ENCODE assay signal across 20 cellular contexts in the genomic region with DNA sequence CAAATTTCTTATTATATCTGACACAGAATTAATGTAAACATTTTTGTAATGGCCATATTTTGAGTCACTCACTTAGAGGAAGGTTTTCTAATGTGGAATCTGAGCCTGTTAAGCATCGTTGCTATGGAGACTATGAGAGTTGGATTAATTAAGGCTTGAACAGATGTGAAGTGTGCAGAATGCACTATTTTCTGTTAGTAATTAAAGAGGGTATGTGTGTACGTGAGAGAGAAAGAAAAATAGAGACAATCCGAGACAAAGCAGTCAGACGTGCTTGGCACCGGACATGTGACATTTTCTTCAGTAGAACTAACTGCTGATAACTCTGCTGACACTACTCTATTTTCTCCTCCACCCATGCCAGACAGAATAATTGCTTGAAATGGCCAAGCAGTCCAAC.
A peak's percentile ranks its signal among the peaks of the same experiment; 100 is the strongest.
DNase-seq lines count a peak whose midpoint lies in the region; ATAC-seq and TF ChIP-seq lines count a peak whose summit lies in the region.
"Had no signal": no experiment of that assay in that cellular context is flagged by ENCODE, and none has a peak within 500 bp of the region (broad histone marks: within the 10 kb centered on the region; RNA-seq: fewer than 3 reads in every experiment).

No MANE protein-coding gene starts in this region.

- H3K4me1 Mint-ChIP-seq in naive thymus-derived CD4-positive, alpha-beta T cell: no peaks in the 10 kb centered on the region
- H3K4me1 Mint-ChIP-seq: B cell had no signal

- no peaks in the 10 kb centered on the region for H3K27me3 ChIP-seq in adipocyte (replicated peaks; ENCODE audit: control insufficient read depth, insufficient read depth, low read length)
- H3K27me3 ChIP-seq in naive thymus-derived CD4-positive, alpha-beta T cell (ENCODE audit: control insufficient read depth in 2 of 2, insufficient read depth in 2 of 2, low read length in 2 of 2): no peaks in the 10 kb centered on the region

- CTCF ChIA-PET in naive thymus-derived CD4-positive, alpha-beta T cell (lab: Charles Lee): no interaction called here

- peaks cover 0 to 5% (median 5%) of the 10 kb centered on the region in 5 donors for H3K36me3 Mint-ChIP-seq in naive thymus-derived CD4-positive, alpha-beta T cell

- POLR2A ChIA-PET in naive thymus-derived CD4-positive, alpha-beta T cell (lab: Charles Lee): no interaction called here

- DNase-seq in DMS79 treated with DMSO at 0.1 percent for 48 hours (lab: John Stamatoyannopoulos, UW) (peak; percentile 60), DMS79 (lab: John Stamatoyannopoulos, UW) (no peak), NCI-H1694 (lab: John Stamatoyannopoulos, UW) (peak; percentile 85), adipocyte (ENCODE audit: low read depth) (no peak), renal cortical epithelial cell (ENCODE audit: low read depth) (peak; percentile 39), erythroblast (lab: John Stamatoyannopoulos, UW) (no peak)
- no peak for DNase-seq in activated naive CD4-positive, alpha-beta T cell treated with anti-CD3 and anti-CD28 coated beads, Interleukin-2, amount 50 U/mL, for 16 hours
- DNase-seq in naive thymus-derived CD4-positive, alpha-beta T cell: no peak
- DNase-seq: activated CD4-positive, alpha-beta T cell treated with anti-CD3 and anti-CD28 coated beads for 48 hours; caudate nucleus; GDM1; left colon; midbrain; stimulated activated CD4-positive, alpha-beta T cell treated with anti-CD3 and anti-CD28 coated beads, Interleukin-12 subunit alpha, Interleukin-12 subunit beta, amount 100 ng/mL, for 4 hours had no signal

- no peak for ATAC-seq in naive thymus-derived CD4-positive, alpha-beta T cell
- ATAC-seq: left colon had no signal

- H3K27ac Mint-ChIP-seq in naive thymus-derived CD4-positive, alpha-beta T cell: no peak overlapping the region
- H3K27ac Mint-ChIP-seq: activated T-helper 2 cell treated with anti-CD3 and anti-CD28 coated beads, Interferon-gamma antibody, Interleukin-2, Interleukin-4, amounts not matched to agents 10 μg/mL and 5 μg/mL and 100 μg/mL, durations not matched to agents 14 hours and 24 hours and 36 hours; B cell had no signal

- H3K9me3 ChIP-seq in adipocyte (ENCODE audit: control insufficient read depth, low read length): peaks cover 8% of the 10 kb centered on the region
- peaks cover 0 to 1% (median 0%) of the 10 kb centered on the region in 3 experiments for H3K9me3 ChIP-seq in naive thymus-derived CD4-positive, alpha-beta T cell (ENCODE audit: control insufficient read depth in 2 of 3, low read length in 3 of 3)

- no peak overlapping the region for H3K4me3 Mint-ChIP-seq in naive thymus-derived CD4-positive, alpha-beta T cell
- H3K4me3 Mint-ChIP-seq: B cell, neural crest cell had no signal

- no peaks in the 10 kb centered on the region for H3K36me3 ChIP-seq in adipocyte (ENCODE audit: control insufficient read depth, insufficient read depth, low read length, severe bottlenecking)
- H3K36me3 ChIP-seq in naive thymus-derived CD4-positive, alpha-beta T cell (ENCODE audit: control insufficient read depth in 2 of 3, insufficient read depth in 3 of 3, low read length in 3 of 3): no peaks in the 10 kb centered on the region
- H3K36me3 ChIP-seq: esophagus muscularis mucosa had no signal

- no peak overlapping the region for H3K27ac ChIP-seq in naive thymus-derived CD4-positive, alpha-beta T cell (ENCODE audit: low read depth, low read length)
- H3K27ac ChIP-seq: 22Rv1, esophagus muscularis mucosa, RWPE1 had no signal

- no peak overlapping the region for H3K9ac ChIP-seq in adipocyte (ENCODE audit: low read length)

- peaks cover 20% of the 10 kb centered on the region for H3K4me1 ChIP-seq in adipocyte (ENCODE audit: control insufficient read depth, insufficient read depth, low read length)
- H3K4me1 ChIP-seq in naive thymus-derived CD4-positive, alpha-beta T cell (ENCODE audit: control insufficient read depth in 2 of 2, insufficient read depth in 2 of 2, low read length in 2 of 2): no peaks in the 10 kb centered on the region
- H3K4me1 ChIP-seq: esophagus muscularis mucosa had no signal

- peaks cover 0 to 13% (median 4%) of the 10 kb centered on the region in 11 donors for H3K9me3 Mint-ChIP-seq in naive thymus-derived CD4-positive, alpha-beta T cell
- H3K9me3 Mint-ChIP-seq: activated T-helper 2 cell treated with anti-CD3 and anti-CD28 coated beads, Interferon-gamma antibody, Interleukin-2, Interleukin-4, amounts not matched to agents 10 μg/mL and 5 μg/mL and 100 μg/mL, durations not matched to agents 14 hours and 24 hours and 36 hours had no signal

- H3K27me3 Mint-ChIP-seq in naive thymus-derived CD4-positive, alpha-beta T cell: peaks cover 8 to 25% (median 15%) of the 10 kb centered on the region in 5 donors

- peak overlapping the region; percentile 6 for H3K4me3 ChIP-seq in adipocyte (ENCODE audit: low read length)
- H3K4me3 ChIP-seq in naive thymus-derived CD4-positive, alpha-beta T cell (ENCODE audit: low read length): no peak overlapping the region
- H3K4me3 ChIP-seq: esophagus muscularis mucosa had no signal

- no peak for TF ChIP-seq POLR2A in erythroblast (IDR thresholded peaks at IDR 0.05; ENCODE audit: low read length)

- intact Hi-C loops in naive thymus-derived CD4-positive, alpha-beta T cell (cut with micrococcal nuclease): no loop called here

Comparison
In these comparisons a context has a peak if more than half of its experiments do, and no peak if none do; other contexts are left out.
1. DNase-seq: peak in DMS79 treated with DMSO at 0.1 percent for 48 hours (single experiment), NCI-H1694 (single experiment) and renal cortical epithelial cell (single experiment); none in DMS79 (single experiment), adipocyte (single experiment), activated naive CD4-positive, alpha-beta T cell treated with anti-CD3 and anti-CD28 coated beads, Interleukin-2, amount 50 U/mL, for 16 hours (single experiment), erythroblast (0 of 2) and naive thymus-derived CD4-positive, alpha-beta T cell (0 of 9).